Comparison of ENCODE assay signal across 23 cellular contexts in the genomic region with DNA sequence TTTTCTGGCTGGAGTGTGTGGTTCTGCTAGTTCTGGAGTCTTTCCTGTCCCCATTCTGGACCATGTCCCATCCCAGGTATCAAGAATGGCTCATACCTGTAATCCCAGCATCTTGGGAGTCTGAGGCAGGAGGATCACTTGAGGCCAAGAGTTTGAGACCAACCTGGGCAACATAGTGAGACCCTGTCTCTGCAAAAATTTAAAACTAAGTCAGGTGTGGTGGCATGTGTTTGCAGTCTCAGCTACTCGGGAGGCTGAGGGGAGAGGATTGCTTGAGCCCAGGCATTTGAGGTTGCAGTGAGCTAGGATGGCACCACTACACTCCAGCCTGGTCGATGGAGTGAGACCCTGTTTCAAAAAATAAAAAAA. TPM values are rescaled to one million over a fixed set of nuclear protein-coding genes. Genes with fewer than 3 reads are reported as not detected.
DNase-seq lines count a peak whose midpoint lies in the region; ATAC-seq, FAIRE-seq and TF ChIP-seq lines count a peak whose summit lies in the region.
"Had no signal": no experiment of that assay in that cellular context is flagged by ENCODE, and none has a peak within 500 bp of the region (broad histone marks: within the 10 kb centered on the region; RNA-seq: fewer than 3 reads in every experiment).

No MANE protein-coding gene starts in this region.

- H3K27me3 ChIP-seq in adipocyte (replicated peaks; ENCODE audit: control insufficient read depth, insufficient read depth, low read length) (no peaks in the 10 kb centered on the region), H1 (replicated peaks in 1 of 4; ENCODE audit: control insufficient read depth in 3 of 4, extremely low read depth in 1 of 4, insufficient read depth in 3 of 4, low read length in 3 of 4) (peaks cover 0 to 39% (median 15%) of the 10 kb centered on the region in 4 experiments; a peak in 5 of 7 replicates)

- no peaks in the 10 kb centered on the region for H3K36me3 ChIP-seq in adipocyte (ENCODE audit: control insufficient read depth, insufficient read depth, low read length, severe bottlenecking)
- H3K36me3 ChIP-seq in H1 (ENCODE audit: control insufficient read depth in 2 of 4, insufficient read depth in 4 of 4, low read length in 3 of 4), result no peaks in the 10 kb centered on the region

- no peak overlapping the region for H2AK5ac ChIP-seq in H1 (ENCODE audit: low read depth, low read length)

- 85% methylated on average over 2 of the region's 2 CpGs; no CpG with 5 or more reads in 1 of the 2 experiments for WGBS in H1 (ENCODE audit: extremely low coverage in 1 of 2, insufficient coverage in 1 of 2, insufficient read length in 1 of 2, insufficient replicate concordance in 2 of 2, low coverage in 1 of 2, low lambda C conversion rate in 2 of 2, missing lambda C conversion rate in 1 of 2), 2 experiments

- H3K27ac Mint-ChIP-seq in HFFc6 (peak overlapping the region; percentile 39; the same call in 1 of the 2 replicates), nephron progenitor cell (peak overlapping the region; percentile 51)
- H3K27ac Mint-ChIP-seq: CD4-positive, alpha-beta memory T cell; IgD-negative memory B cell had no signal

- H4K20me1 ChIP-seq in H1 (replicated peaks in 1 of 2; ENCODE audit: control insufficient read depth in 1 of 2, insufficient read depth in 2 of 2, low read length in 2 of 2), result peaks cover 0 to 1% of the 10 kb centered on the region in 2 experiments

- no peak overlapping the region for H2BK5ac ChIP-seq in H1 (ENCODE audit: low read depth, low read length)

- H3K4me3 ChIP-seq in adipocyte (ENCODE audit: low read length) (no peak overlapping the region), H1 (ENCODE audit: extremely low read depth in 1 of 4, insufficient read depth in 2 of 4, low read depth in 3 of 4, low read length in 4 of 4) (no peak overlapping the region)
- H3K4me3 ChIP-seq: A549 had no signal

- TF ChIP-seq CTCF in HFFc6 (IDR thresholded peaks at IDR 0.05) (no peak), H1 (IDR thresholded peaks at IDR 0.05; ENCODE audit: control extremely low read depth in 1 of 3, insufficient read depth in 1 of 3, low read depth in 1 of 3, low read length in 3 of 3) (no peak), nephron progenitor cell (IDR thresholded peaks at IDR 0.05) (no peak)

- H2BK20ac ChIP-seq in H1 (ENCODE audit: low read length), result no peak overlapping the region

- H3K79me1 ChIP-seq in H1 (ENCODE audit: low read depth, low read length), result no peaks in the 10 kb centered on the region

- H3K4me1 ChIP-seq in adipocyte (ENCODE audit: control insufficient read depth, insufficient read depth, low read length), result peaks cover 27% of the 10 kb centered on the region
- peaks cover 5 to 18% (median 14%) of the 10 kb centered on the region in 4 experiments for H3K4me1 ChIP-seq in H1 (replicated peaks in 1 of 4; ENCODE audit: control insufficient read depth in 3 of 4, insufficient read depth in 4 of 4, low read length in 3 of 4)
- H3K4me1 ChIP-seq: A549 had no signal

- no peak overlapping the region for H2AFZ ChIP-seq in H1 (ENCODE audit: low read length)

- H3K4me3 Mint-ChIP-seq in HFFc6 (no peak overlapping the region), nephron progenitor cell (no peak overlapping the region)
- H3K4me3 Mint-ChIP-seq: CD4-positive, alpha-beta memory T cell had no signal

- no peak for TF ChIP-seq EP300 in H1 (IDR thresholded peaks at IDR 0.05; ENCODE audit: borderline replicate concordance in 1 of 2, low read depth in 2 of 2, low read length in 2 of 2)

- no peak overlapping the region for H4K91ac ChIP-seq in H1 (replicated peaks; ENCODE audit: insufficient read length, low read length)

- FAIRE-seq in H1 (lab: Jason Lieb, UNC), result no peak
- FAIRE-seq: A549, GM12892, GM18507 had no signal

- no peak overlapping the region for H2BK12ac ChIP-seq in H1 (ENCODE audit: low read depth, low read length)

- H3K4ac ChIP-seq in H1 (replicated peaks; ENCODE audit: insufficient read length, low read depth, low read length), result no peak overlapping the region

- no peak for TF ChIP-seq RAD21 in H1 (IDR thresholded peaks at IDR 0.05 in 1 of 2, conservative IDR thresholded peaks at IDR 0.05 in 1 of 2; ENCODE audit: low read depth in 2 of 2, low read length in 2 of 2)

- H3K23ac ChIP-seq in H1 (ENCODE audit: insufficient read length), result no peak overlapping the region

- no peak overlapping the region for H3K18ac ChIP-seq in H1 (ENCODE audit: extremely low read depth, low read length)

- no peak overlapping the region for H3K4me2 ChIP-seq in H1 (ENCODE audit: insufficient read depth in 1 of 2, low read depth in 2 of 2, low read length in 2 of 2)
- H3K4me2 ChIP-seq: A549 had no signal

- H3K27ac ChIP-seq in H1 (ENCODE audit: low read depth, low read length), result no peak overlapping the region
- H3K27ac ChIP-seq: A549 had no signal

- H3K27me3 Mint-ChIP-seq in HFFc6 (ENCODE audit: insufficient read depth), result peaks cover 6% of the 10 kb centered on the region
- H3K27me3 Mint-ChIP-seq in nephron progenitor cell (ENCODE audit: low read depth, poor library complexity), result peaks cover 23% of the 10 kb centered on the region

- no peak overlapping the region for H3K56ac ChIP-seq in H1 (replicated peaks; ENCODE audit: insufficient read length, low read depth, low read length)

- H3K9me3 Mint-ChIP-seq in HFFc6 (no peaks in the 10 kb centered on the region), nephron progenitor cell (no peaks in the 10 kb centered on the region)
- H3K9me3 Mint-ChIP-seq: CD4-positive, alpha-beta memory T cell; IgD-negative memory B cell had no signal

- no peak for ATAC-seq in GM18909 (IDR thresholded peaks at IDR 0.05; ENCODE audit: poor library complexity, unreplicated experiment)
- no peak for ATAC-seq in GM21360 (IDR thresholded peaks at IDR 0.05; ENCODE audit: unreplicated experiment)
- ATAC-seq: A549 had no signal

- H4K5ac ChIP-seq in H1 (ENCODE audit: insufficient read length, low read depth, low read length), result no peak overlapping the region

- H3K9ac ChIP-seq in adipocyte (ENCODE audit: low read length) (peak overlapping the region; percentile 40), H1 (replicated peaks in 1 of 4; ENCODE audit: extremely low read depth in 1 of 4, low read depth in 3 of 4, low read length in 3 of 4) (no peak overlapping the region)

- no peak overlapping the region for H3K14ac ChIP-seq in H1 (ENCODE audit: insufficient read length)

- no peaks in the 10 kb centered on the region for H3K36me3 Mint-ChIP-seq in HFFc6 (ENCODE audit: low read depth)
- no peaks in the 10 kb centered on the region for H3K36me3 Mint-ChIP-seq in nephron progenitor cell (ENCODE audit: low read depth)
- H3K36me3 Mint-ChIP-seq: CD4-positive, alpha-beta memory T cell; IgD-negative memory B cell had no signal

- H3K4me1 Mint-ChIP-seq in HFFc6 (ENCODE audit: low read depth), result peaks cover 23% of the 10 kb centered on the region
- peaks cover 36% of the 10 kb centered on the region for H3K4me1 Mint-ChIP-seq in nephron progenitor cell
- H3K4me1 Mint-ChIP-seq: IgD-negative memory B cell had no signal

- H2BK15ac ChIP-seq in H1 (ENCODE audit: low read length), result no peak overlapping the region

- no peak overlapping the region for H4K8ac ChIP-seq in H1 (ENCODE audit: extremely low read depth, insufficient read depth, low read length)

- H2BK120ac ChIP-seq in H1 (replicated peaks; ENCODE audit: low read depth, low read length), result no peak overlapping the region

- TF ChIP-seq POLR2A in H1 (IDR thresholded peaks at IDR 0.05; ENCODE audit: control extremely low read depth in 1 of 2, low read depth in 2 of 2, low read length in 2 of 2), result no peak

- DNase-seq in HFFc6 (no peak), adipocyte (ENCODE audit: low read depth) (no peak), H1 (ENCODE audit: low read depth in 1 of 2, low spot score in 2 of 2) (no peak), nephron progenitor cell (no peak), DMS79 treated with DMSO at 0.1 percent for 48 hours (lab: John Stamatoyannopoulos, UW) (no peak), NCI-H69 (lab: John Stamatoyannopoulos, UW) (no peak)
- DNase-seq: CD4-positive, alpha-beta memory T cell; NCI-H1105; NCI-H1694; NCI-H2081 treated with DMSO at 0.1 percent for 48 hours; NCI-H446 treated with DMSO at 0.1 percent for 48 hours; NCI-H748 treated with DMSO at 0.1 percent for 48 hours; OCI-M1; RPMI8226 had no signal

- no peaks in the 10 kb centered on the region for H3K79me2 ChIP-seq in H1 (ENCODE audit: control insufficient read depth in 1 of 2, insufficient read depth in 2 of 2, low read length in 2 of 2)

- POLR2A ChIA-PET in H1 (lab: Charles Lee; ENCODE audit: partially characterized antibody), result interaction anchor here (0.9 to 1.7 kb wide), 3 partner anchors 9 to 110 kb away, joined by 3 to 5 read pairs (median 3); no protein-coding TSS in a partner anchor

- no peaks in the 10 kb centered on the region for H3K9me3 ChIP-seq in adipocyte (ENCODE audit: control insufficient read depth, low read length)
- H3K9me3 ChIP-seq in H1 (ENCODE audit: insufficient read depth in 2 of 2, low read depth in 1 of 2, low read length in 1 of 2), result no peaks in the 10 kb centered on the region
- H3K9me3 ChIP-seq: A549 had no signal

- CTCF ChIA-PET in H1 (lab: Charles Lee; ENCODE audit: partially characterized antibody), result interaction anchor here (1.0 to 7.4 kb wide), 11 partner anchors 8 to 108 kb away, joined by 3 to 81 read pairs (median 6); no protein-coding TSS in a partner anchor

- no peaks in the 10 kb centered on the region for H3K23me2 ChIP-seq in H1 (ENCODE audit: low read depth, low read length)

RNA-seq across cellular contexts. Expression of a gene that starts 15.3 kb away (rescaled TPM):
- total RNA-seq in HFFc6 (2021; fragmentation: NEBNext Ultra II Directional; extraction: Animal tissue kit (Norgen Biotek cat#: 25700)), result 1 to 10 TPM; 2.1 to 3.5 (median 3.2) TPM
- total RNA-seq in H1 (2021; fragmentation: NEBNext Ultra II Directional; extraction: Animal tissue kit (Norgen Biotek cat#: 25700)), result 1.3 and 2.0 TPM in 2 replicates
- polyA plus RNA-seq in H1 (2011; rRNA removed), result 0.56 and 0.96 TPM in 2 replicates
- 1.00 TPM for polyA plus RNA-seq in H1 (2011; cell fraction: cytosol; rRNA removed)
- polyA plus RNA-seq in H1 (2011; cell fraction: nucleus; rRNA removed), result 1.2 TPM
- polyA plus RNA-seq in H1 (2012, experiment 1 of 2), result 0.40 to 1.3 TPM (median 0.77 TPM) in 4 replicates
- polyA plus RNA-seq in H1 (2012, experiment 2 of 2), result 0.76 TPM
- polyA plus RNA-seq in H1 (2013, experiment 1 of 2), result 5.2 TPM
- polyA plus RNA-seq in H1 (2013, experiment 2 of 2), result 6.7 TPM
- polyA minus RNA-seq in H1 (2011; rRNA and poly(A)+ RNA removed), result 0.71 and 0.91 TPM in 2 replicates
- polyA minus RNA-seq in H1 (2011; cell fraction: cytosol; rRNA and poly(A)+ RNA removed), result 0.66 TPM
- polyA minus RNA-seq in H1 (2011; cell fraction: nucleus; rRNA and poly(A)+ RNA removed), result 0.60 TPM
- total RNA-seq: CD4-positive, alpha-beta memory T cell had no signal
- polyA plus RNA-seq: CD4-positive, alpha-beta memory T cell had no signal

RNA-seq across cellular contexts. Expression of a gene that starts 17.6 kb away (rescaled TPM):
- not detected for total RNA-seq in HFFc6 (2021; fragmentation: NEBNext Ultra II Directional; extraction: Animal tissue kit (Norgen Biotek cat#: 25700))
- not detected in 2 replicates for total RNA-seq in H1 (2021; fragmentation: NEBNext Ultra II Directional; extraction: Animal tissue kit (Norgen Biotek cat#: 25700))
- 0.21 and 0.35 TPM in 2 replicates for polyA plus RNA-seq in H1 (2011; rRNA removed)
- 0.09 TPM for polyA plus RNA-seq in H1 (2011; cell fraction: cytosol; rRNA removed)
- polyA plus RNA-seq in H1 (2011; cell fraction: nucleus; rRNA removed), result 0.10 TPM
- 0.13 to 0.15 TPM in 2 of 4 replicates, not detected in the others for polyA plus RNA-seq in H1 (2012, experiment 1 of 2)
- not detected for polyA plus RNA-seq in H1 (2012, experiment 2 of 2)
- 0.16 TPM for polyA plus RNA-seq in H1 (2013, experiment 1 of 2)
- polyA plus RNA-seq in H1 (2013, experiment 2 of 2), result 0.11 TPM
- 0.12 and 0.47 TPM in 2 replicates for polyA minus RNA-seq in H1 (2011; rRNA and poly(A)+ RNA removed)
- polyA minus RNA-seq in H1 (2011; cell fraction: cytosol; rRNA and poly(A)+ RNA removed), result not detected
- not detected for polyA minus RNA-seq in H1 (2011; cell fraction: nucleus; rRNA and poly(A)+ RNA removed)
- total RNA-seq: CD4-positive, alpha-beta memory T cell; H4; LHCN-M2 had no signal
- polyA plus RNA-seq: BJ; CD4-positive, alpha-beta memory T cell; IgD-negative memory B cell had no signal
